8 cellular contexts compared by ENCODE assay signal in the genomic region with DNA sequence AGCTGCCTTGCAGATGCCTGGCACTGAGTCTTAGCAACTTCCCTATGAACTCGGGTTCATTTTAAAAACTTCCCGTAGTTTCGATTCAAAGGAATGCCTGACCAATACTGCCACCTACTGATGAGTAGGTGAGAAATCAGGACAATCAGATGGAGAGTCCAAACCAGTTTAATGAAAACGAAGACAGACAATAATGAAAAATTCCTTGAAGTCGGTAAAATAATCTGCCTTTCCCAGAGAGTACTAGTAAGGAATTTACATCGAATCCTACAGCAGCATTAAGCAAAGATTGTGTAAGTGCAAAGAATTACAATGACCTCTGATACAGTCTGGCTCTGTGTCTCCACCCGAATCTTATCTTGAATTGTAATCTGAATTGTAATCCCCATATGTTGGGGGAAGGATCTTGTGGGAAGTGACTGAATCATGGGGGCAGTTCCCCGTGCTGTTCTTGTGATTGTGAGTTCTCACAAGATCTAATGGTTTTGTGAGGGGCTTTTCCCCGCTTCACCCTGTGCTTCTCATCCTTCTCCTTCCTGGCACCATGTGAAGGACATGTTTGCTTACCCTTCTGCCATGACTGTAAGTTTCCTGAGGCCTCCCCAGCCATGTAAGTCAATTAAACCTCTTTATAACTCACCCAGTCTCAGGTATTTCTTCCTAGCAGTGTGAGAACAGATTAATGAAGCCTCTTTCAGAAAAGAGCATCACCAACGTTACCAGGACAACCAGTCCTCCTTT.
DNase-seq lines count a peak whose midpoint lies in the region; ATAC-seq, FAIRE-seq and TF ChIP-seq lines count a peak whose summit lies in the region.

No MANE protein-coding gene starts in this region.

- H3K4me1 Mint-ChIP-seq in activated CD4-positive, alpha-beta T cell treated with anti-CD3 and anti-CD28 coated beads for 36 hours: peaks cover 8% of the 10 kb centered on the region

- H3K9ac ChIP-seq in OCI-LY3 (ENCODE audit: low read length): no peak overlapping the region

- H3K27ac ChIP-seq in OCI-LY3 (ENCODE audit: low read length) (no peak overlapping the region), dorsolateral prefrontal cortex (no peak overlapping the region), lung (ENCODE audit: low read depth in 1 of 2, low read length in 1 of 2) (no peak overlapping the region), aorta (ENCODE audit: low read depth in 1 of 2, low read length in 2 of 2) (no peak overlapping the region)

- no peaks in the 10 kb centered on the region for H3K27me3 ChIP-seq in OCI-LY3 (ENCODE audit: low read depth, low read length)
- no peaks in the 10 kb centered on the region for H3K27me3 ChIP-seq in dorsolateral prefrontal cortex
- no peaks in the 10 kb centered on the region for H3K27me3 ChIP-seq in lung (ENCODE audit: control insufficient read depth, insufficient read depth)
- no peaks in the 10 kb centered on the region for H3K27me3 ChIP-seq in aorta (ENCODE audit: control insufficient read depth in 1 of 2, insufficient read depth in 2 of 2, low read length in 1 of 2)

- peaks cover 9% of the 10 kb centered on the region for H3K36me3 Mint-ChIP-seq in activated CD4-positive, alpha-beta T cell treated with anti-CD3 and anti-CD28 coated beads for 36 hours (ENCODE audit: low read depth)

- TF ChIP-seq POLR2A in H54 (IDR thresholded peaks at IDR 0.05; ENCODE audit: low read depth, low read length) (no peak), GM18505 (IDR thresholded peaks at IDR 0.05; ENCODE audit: borderline replicate concordance, extremely low read depth, insufficient read depth, insufficient read length) (no peak)

- TF ChIP-seq CTCF in AG10803 (conservative IDR thresholded peaks at IDR 0.05; ENCODE audit: low read length) (peak; percentile 85), OCI-LY3 (IDR thresholded peaks at IDR 0.05; ENCODE audit: low read depth, low read length) (peak; percentile 34), dorsolateral prefrontal cortex (IDR thresholded peaks at IDR 0.05 in 54 of 56, conservative IDR thresholded peaks at IDR 0.05 in 2 of 56; ENCODE audit: low read depth in 1 of 56, partially characterized antibody in 56 of 56) (peak; percentile 54 to 90 (median 78)), lung (IDR thresholded peaks at IDR 0.05; ENCODE audit: control extremely low read depth, extremely low read depth) (peak; percentile 55)

- H3K4me2 ChIP-seq in OCI-LY3 (ENCODE audit: low read length): no peak overlapping the region

- H3K9me3 ChIP-seq in OCI-LY3 (ENCODE audit: insufficient read depth, low read length) (no peaks in the 10 kb centered on the region), lung (ENCODE audit: control insufficient read depth in 2 of 2, insufficient read depth in 1 of 2, low read length in 1 of 2) (no peaks in the 10 kb centered on the region), aorta (ENCODE audit: control insufficient read depth, low read length) (no peaks in the 10 kb centered on the region)

- H3K36me3 ChIP-seq in OCI-LY3 (replicated peaks; ENCODE audit: low read depth, low read length): peaks cover 6% of the 10 kb centered on the region
- peaks cover 0 to 3% of the 10 kb centered on the region in 2 donors for H3K36me3 ChIP-seq in lung (ENCODE audit: control insufficient read depth in 2 of 2, insufficient read depth in 2 of 2, low read length in 2 of 2)
- no peaks in the 10 kb centered on the region for H3K36me3 ChIP-seq in aorta (ENCODE audit: control insufficient read depth in 1 of 2, insufficient read depth in 2 of 2, low read length in 1 of 2)

- WGBS in lung, 2 donors: 31 to 39% methylated on average over 10 of the region's 10 CpGs
- WGBS in aorta, 2 donors: 23 to 27% methylated on average over 10 of the region's 10 CpGs

- CTCF ChIA-PET in activated CD4-positive, alpha-beta T cell treated with anti-CD3 and anti-CD28 coated beads for 36 hours (lab: Charles Lee): interaction anchor here (0.6 to 1.7 kb wide), 6 partner anchors 9 to 879 kb away, joined by 3 to 8 read pairs (median 4); a partner anchor contains a TSS

- H3K9me3 Mint-ChIP-seq in activated CD4-positive, alpha-beta T cell treated with anti-CD3 and anti-CD28 coated beads for 36 hours (ENCODE audit: low read depth): peaks cover 15% of the 10 kb centered on the region

- no peak overlapping the region for H2AFZ ChIP-seq in OCI-LY3 (ENCODE audit: low read depth, low read length)

- no peaks in the 10 kb centered on the region for H3K27me3 Mint-ChIP-seq in activated CD4-positive, alpha-beta T cell treated with anti-CD3 and anti-CD28 coated beads for 36 hours

- H3K4me3 Mint-ChIP-seq in activated CD4-positive, alpha-beta T cell treated with anti-CD3 and anti-CD28 coated beads for 36 hours: no peak overlapping the region

- no peak overlapping the region for H3K27ac Mint-ChIP-seq in activated CD4-positive, alpha-beta T cell treated with anti-CD3 and anti-CD28 coated beads for 36 hours

- intact Hi-C loops in dorsolateral prefrontal cortex (cut with DNase I): loop anchor here (2.0 kb wide), 2 partner anchors 75 to 77 kb away; no protein-coding TSS in a partner anchor
- intact Hi-C loops in aorta (cut with DNase I): loop anchor here (5.0 to 10.0 kb wide), 2 partner anchors 78 to 81 kb away; no protein-coding TSS in a partner anchor
- intact Hi-C loops in activated CD4-positive, alpha-beta T cell treated with anti-CD3 and anti-CD28 coated beads for 36 hours (cut with DNase I, micrococcal nuclease): loop anchor here (2.0 to 10.0 kb wide), 3 partner anchors 77 to 851 kb away; no protein-coding TSS in a partner anchor

- peak; percentile 67 for DNase-seq in AG10803 (ENCODE audit: low read depth)
- DNase-seq in H54 (ENCODE audit: insufficient read length, low spot score): peak; percentile 4
- DNase-seq in dorsolateral prefrontal cortex: no peak
- DNase-seq in lung (ENCODE audit: low spot score): no peak
- DNase-seq in aorta: no peak
- DNase-seq in activated CD4-positive, alpha-beta T cell treated with anti-CD3 and anti-CD28 coated beads for 36 hours: no peak

- POLR2A ChIA-PET in activated CD4-positive, alpha-beta T cell treated with anti-CD3 and anti-CD28 coated beads for 36 hours (lab: Charles Lee): no interaction called here

- H4K20me1 ChIP-seq in OCI-LY3 (ENCODE audit: insufficient read depth, low read length): no peaks in the 10 kb centered on the region

- H3K4me3 ChIP-seq in AG10803 (ENCODE audit: low read length) (peak overlapping the region; percentile 23; the same call in 1 of the 2 replicates), OCI-LY3 (ENCODE audit: low read length) (no peak overlapping the region), dorsolateral prefrontal cortex (peak overlapping the region in 52 of 59 donors; percentile 0 to 61 (median 37)), lung (no peak overlapping the region), aorta (ENCODE audit: low read length in 2 of 2) (peak overlapping the region; percentile 39 to 73)

- ATAC-seq in lung (ENCODE audit: insufficient read depth, low FRiP score): peak; percentile 92
- ATAC-seq in aorta (ENCODE audit: low FRiP score): peak; percentile 73
- no peak for ATAC-seq in GM18505 (IDR thresholded peaks at IDR 0.05; ENCODE audit: unreplicated experiment)
- ATAC-seq in activated CD4-positive, alpha-beta T cell treated with anti-CD3 and anti-CD28 coated beads for 36 hours: no peak

- no peaks in the 10 kb centered on the region for H3K79me2 ChIP-seq in OCI-LY3 (ENCODE audit: low read length)

- FAIRE-seq in H54 (lab: Jason Lieb, UNC): peak; percentile 80

- H3K4me1 ChIP-seq in OCI-LY3 (ENCODE audit: low read length): no peaks in the 10 kb centered on the region
- H3K4me1 ChIP-seq in lung (ENCODE audit: control insufficient read depth in 2 of 2, insufficient read depth in 2 of 2, low read length in 2 of 2): no peaks in the 10 kb centered on the region
- H3K4me1 ChIP-seq in aorta (ENCODE audit: control insufficient read depth in 1 of 2, insufficient read depth in 2 of 2, low read length in 2 of 2): no peaks in the 10 kb centered on the region

Comparison
In these comparisons a context has a peak if more than half of its experiments do, and no peak if none do; other contexts are left out.
1. DNase-seq: peak in AG10803 (single experiment) and H54 (single experiment); none in dorsolateral prefrontal cortex (0 of 10), lung (single experiment), aorta (0 of 2) and activated CD4-positive, alpha-beta T cell treated with anti-CD3 and anti-CD28 coated beads for 36 hours (single experiment).
2. H3K4me3 ChIP-seq: peak in AG10803 (single experiment), dorsolateral prefrontal cortex (52 of 59) and aorta (2 of 2); none in OCI-LY3 (single experiment) and lung (single experiment).
3. CTCF ChIP-seq: peak in every context shown above with its lines; median percentile 85 in AG10803; 78 in dorsolateral prefrontal cortex; 55 in lung; 34 in OCI-LY3.
4. ATAC-seq: peak in lung (single experiment) and aorta (single experiment); none in GM18505 (single experiment) and activated CD4-positive, alpha-beta T cell treated with anti-CD3 and anti-CD28 coated beads for 36 hours (single experiment).